ENCODE assay signal across 16 cellular contexts in the genomic region with DNA sequence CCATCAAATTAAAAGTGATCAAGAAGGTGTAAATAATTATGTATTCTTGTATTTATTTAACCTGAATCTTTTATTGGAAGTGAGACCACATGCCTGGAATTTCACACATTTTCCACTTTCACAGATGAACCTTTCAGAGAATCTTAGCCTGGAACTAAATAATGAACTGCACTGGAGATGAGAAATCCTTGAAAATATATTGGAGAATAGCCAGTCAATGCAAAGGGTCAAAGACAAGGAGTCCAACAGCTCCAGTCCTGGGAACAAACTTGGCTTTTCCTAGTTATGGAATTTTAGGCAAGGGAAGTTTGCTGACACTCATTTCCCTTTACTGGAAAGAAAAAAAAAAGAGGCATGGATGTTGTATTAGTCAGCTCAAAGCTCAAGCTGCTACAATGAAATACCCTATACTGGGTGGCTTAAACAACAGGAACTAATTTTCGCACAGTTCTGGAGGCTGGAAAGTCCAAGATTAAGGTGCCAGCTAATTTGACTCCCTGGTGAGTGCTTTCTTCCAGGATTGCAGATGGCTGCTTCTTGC.
A peak's percentile ranks its signal among the peaks of the same experiment; 100 is the strongest.
DNase-seq lines count a peak whose midpoint lies in the region; TF ChIP-seq lines count a peak whose summit lies in the region.
"Had no signal": no experiment of that assay in that cellular context is flagged by ENCODE, and none has a peak within 500 bp of the region (broad histone marks: within the 10 kb centered on the region; RNA-seq: fewer than 3 reads in every experiment).

No MANE protein-coding gene starts in this region.

- peaks cover 17% of the 10 kb centered on the region for H3K4me1 Mint-ChIP-seq in chondrocyte (ENCODE audit: low read depth)

- WGBS in mesenchymal stem cell, result 80% methylated on average over 1 of the region's 1 CpG

- in situ Hi-C loops in GM13976 (cut with MboI; ENCODE audit: low sequenced_read_pairs, unreplicated experiment), result no loop called here

- peaks cover 5% of the 10 kb centered on the region for H3K36me3 Mint-ChIP-seq in chondrocyte (ENCODE audit: low read depth)

- BruUV-seq in A673 (replicated peaks; lab: Mats Ljungman, UMichigan), result no TSS peak

- H3K27ac ChIP-seq in A673 (ENCODE audit: low read depth, low read length, poor library complexity, severe bottlenecking) (peak overlapping the region; percentile 30), mesenchymal stem cell (ENCODE audit: low read length, poor library complexity, severe bottlenecking) (peak overlapping the region; percentile 58)
- H3K27ac ChIP-seq: Peyer's patch had no signal

- H2BK12ac ChIP-seq in mesenchymal stem cell (ENCODE audit: low read length in 2 of 2), result no peak overlapping the region

- peak; percentile 21 for DNase-seq in A673 (ENCODE audit: low spot score)
- DNase-seq in adipocyte (ENCODE audit: low read depth), result peak; percentile 26
- DNase-seq in chondrocyte (ENCODE audit: low spot score), result no peak
- no peak for DNase-seq in mesenchymal stem cell
- no peak for DNase-seq in MV-4-11 (lab: John Stamatoyannopoulos, UW)
- DNase-seq in GM13976 (ENCODE audit: low spot score), result no peak
- DNase-seq in cerebellum (ENCODE audit: low spot score), result no peak
- DNase-seq in foreskin melanocyte, result no peak
- DNase-seq: HFFc6, IMR-90, Kasumi-1, NCI-H1417, NCI-H1930, NCI-H2171 treated with DMSO at 0.1 percent for 48 hours, Peyer's patch, Right ventricle myocardium superior had no signal

- peak overlapping the region; percentile 41 for H3K27ac Mint-ChIP-seq in chondrocyte (ENCODE audit: unreplicated experiment)
- H3K27ac Mint-ChIP-seq: HFFc6 had no signal

- H3K4me1 ChIP-seq in A673 (ENCODE audit: insufficient read depth, low read length, poor library complexity, severe bottlenecking) (peaks cover 21% of the 10 kb centered on the region), adipocyte (ENCODE audit: control insufficient read depth, insufficient read depth, low read length) (peaks cover 5% of the 10 kb centered on the region), mesenchymal stem cell (ENCODE audit: control insufficient read depth, insufficient read depth, low read depth, low read length) (no peaks in the 10 kb centered on the region)
- H3K4me1 ChIP-seq: Peyer's patch had no signal

- POLR2A ChIA-PET in A673 (lab: Charles Lee; ENCODE audit: low non-redundant PET), result no interaction called here

- no peaks in the 10 kb centered on the region for H3K79me1 ChIP-seq in mesenchymal stem cell (replicated peaks; ENCODE audit: low read length, poor library complexity, severe bottlenecking)

- H3K4me2 ChIP-seq in mesenchymal stem cell (ENCODE audit: low read length, poor library complexity, severe bottlenecking), result no peak overlapping the region

- H3K4ac ChIP-seq in mesenchymal stem cell (ENCODE audit: low read depth in 1 of 2, low read length in 2 of 2), result no peak overlapping the region

- H3K4me3 ChIP-seq in A673 (ENCODE audit: low read depth, low read length, poor library complexity, severe bottlenecking) (no peak overlapping the region), adipocyte (ENCODE audit: low read length) (no peak overlapping the region), mesenchymal stem cell (ENCODE audit: insufficient read depth in 1 of 2, low read depth in 1 of 2, low read length in 2 of 2) (no peak overlapping the region)
- H3K4me3 ChIP-seq: Peyer's patch had no signal

- H2BK5ac ChIP-seq in mesenchymal stem cell (ENCODE audit: low read depth, low read length, poor library complexity, severe bottlenecking), result no peak overlapping the region

- no peak overlapping the region for H2BK15ac ChIP-seq in mesenchymal stem cell (ENCODE audit: low read depth, poor library complexity, severe bottlenecking)

- H3K18ac ChIP-seq in mesenchymal stem cell (ENCODE audit: low read depth in 1 of 2, low read length in 2 of 2), result no peak overlapping the region

- H3K4me3 Mint-ChIP-seq in chondrocyte (ENCODE audit: unreplicated experiment), result no peak overlapping the region
- H3K4me3 Mint-ChIP-seq: HFFc6 had no signal

- no peak overlapping the region for H2AFZ ChIP-seq in mesenchymal stem cell (ENCODE audit: low read depth, low read length)

- H3K36me3 ChIP-seq in A673 (ENCODE audit: insufficient read depth, low read length, poor library complexity, severe bottlenecking), result no peaks in the 10 kb centered on the region
- H3K36me3 ChIP-seq in adipocyte (ENCODE audit: control insufficient read depth, insufficient read depth, low read length, severe bottlenecking), result no peaks in the 10 kb centered on the region
- H3K36me3 ChIP-seq in mesenchymal stem cell (ENCODE audit: control insufficient read depth in 1 of 2, insufficient read depth in 2 of 2, low read depth in 1 of 2, low read length in 2 of 2), result no peaks in the 10 kb centered on the region
- H3K36me3 ChIP-seq: Peyer's patch had no signal

- no peaks in the 10 kb centered on the region for H3K27me3 ChIP-seq in A673 (replicated peaks; ENCODE audit: insufficient read depth, low read depth, low read length, poor library complexity)
- no peaks in the 10 kb centered on the region for H3K27me3 ChIP-seq in adipocyte (replicated peaks; ENCODE audit: control insufficient read depth, insufficient read depth, low read length)
- no peaks in the 10 kb centered on the region for H3K27me3 ChIP-seq in mesenchymal stem cell (ENCODE audit: control insufficient read depth in 1 of 2, insufficient read depth in 1 of 2, low read length in 2 of 2)
- H3K27me3 ChIP-seq: Peyer's patch had no signal

- H2BK120ac ChIP-seq in mesenchymal stem cell (ENCODE audit: low read depth, low read length), result no peak overlapping the region

- H4K91ac ChIP-seq in mesenchymal stem cell (ENCODE audit: low read length), result no peak overlapping the region

- TF ChIP-seq CTCF in A673 (conservative IDR thresholded peaks at IDR 0.05; ENCODE audit: low read depth, low read length) (no peak), chondrocyte (IDR thresholded peaks at IDR 0.05) (no peak), GM13976 (IDR thresholded peaks at IDR 0.05; ENCODE audit: borderline replicate concordance, control extremely low read depth, extremely low read depth, insufficient read depth, missing control alignments) (no peak)

- H2AK5ac ChIP-seq in mesenchymal stem cell (ENCODE audit: low read length, severe bottlenecking), result peak overlapping the region; percentile 87

- H4K8ac ChIP-seq in mesenchymal stem cell (ENCODE audit: low read length), result no peak overlapping the region

- H3K23ac ChIP-seq in mesenchymal stem cell (ENCODE audit: low read length in 2 of 2), result no peak overlapping the region

- no peak overlapping the region for H3K9ac ChIP-seq in adipocyte (ENCODE audit: low read length)
- no peak overlapping the region for H3K9ac ChIP-seq in mesenchymal stem cell (ENCODE audit: low read length)

- peaks cover 17% of the 10 kb centered on the region for H3K9me3 Mint-ChIP-seq in chondrocyte (ENCODE audit: low read depth)

- CTCF ChIA-PET in A673 (lab: Charles Lee), result no interaction called here

- no peaks in the 10 kb centered on the region for H3K27me3 Mint-ChIP-seq in chondrocyte (ENCODE audit: low read depth)

- intact Hi-C loops in A673 (cut with micrococcal nuclease; ENCODE audit: unreplicated experiment), result no loop called here

- H3K14ac ChIP-seq in mesenchymal stem cell (ENCODE audit: low read length in 2 of 2), result no peak overlapping the region

- H3K9me3 ChIP-seq in A673 (ENCODE audit: low read depth, low read length, poor library complexity, severe bottlenecking) (peaks cover 4% of the 10 kb centered on the region), adipocyte (ENCODE audit: control insufficient read depth, low read length) (peaks cover 6% of the 10 kb centered on the region), mesenchymal stem cell (ENCODE audit: control insufficient read depth, low read length) (peaks cover 14% of the 10 kb centered on the region)
- H3K9me3 ChIP-seq: Peyer's patch had no signal

Comparison
In these comparisons a context has a peak if more than half of its experiments do, and no peak if none do; other contexts are left out.
1. DNase-seq: peak in A673 (single experiment) and adipocyte (single experiment); none in chondrocyte (single experiment), mesenchymal stem cell (single experiment), MV-4-11 (single experiment), GM13976 (single experiment), cerebellum (single experiment) and foreskin melanocyte (single experiment).